15 cellular contexts compared by ENCODE assay signal in the genomic region with DNA sequence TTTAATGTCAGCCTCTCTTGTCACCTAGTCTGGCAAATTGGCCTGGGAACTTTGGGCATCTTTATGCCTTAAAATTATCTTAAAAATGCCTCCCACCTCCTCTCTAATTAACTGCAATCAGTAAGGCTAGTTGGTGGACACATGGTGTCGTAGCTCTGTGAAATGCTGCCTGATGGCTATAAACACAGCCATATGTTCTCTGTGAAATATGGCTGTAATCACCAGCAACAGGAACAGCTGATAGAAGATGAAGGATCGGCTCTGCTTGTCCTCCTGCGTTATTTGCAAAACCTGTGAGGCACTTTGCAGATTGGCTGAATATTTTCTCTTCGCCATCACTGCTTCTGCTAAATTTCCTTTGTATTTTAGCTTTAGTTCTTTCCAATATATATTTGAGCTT.
DNase-seq lines count a peak whose midpoint lies in the region; ATAC-seq and TF ChIP-seq lines count a peak whose summit lies in the region.
"Had no signal": no experiment of that assay in that cellular context is flagged by ENCODE, and none has a peak within 500 bp of the region (broad histone marks: within the 10 kb centered on the region; RNA-seq: fewer than 3 reads in every experiment).

No MANE protein-coding gene starts in this region.

- H4K20me1 ChIP-seq in smooth muscle cell (ENCODE audit: low read depth) = no peaks in the 10 kb centered on the region

- no peaks in the 10 kb centered on the region for H3K4me1 ChIP-seq in smooth muscle cell (ENCODE audit: low read depth)
- H3K4me1 ChIP-seq: SJSA1 had no signal

- H3K27me3 ChIP-seq in smooth muscle cell (ENCODE audit: low read depth) = no peaks in the 10 kb centered on the region
- H3K27me3 ChIP-seq: BE2C, SJSA1 had no signal

- peaks cover 6% of the 10 kb centered on the region for H3F3A ChIP-seq in smooth muscle cell (ENCODE audit: low read depth)

- TF ChIP-seq CTCF in smooth muscle cell (IDR thresholded peaks at IDR 0.05; ENCODE audit: borderline replicate concordance, insufficient read depth, poor library complexity, severe bottlenecking) = no peak

- no peaks in the 10 kb centered on the region for H3K79me2 ChIP-seq in smooth muscle cell (ENCODE audit: low read depth)

- H3K9ac ChIP-seq in smooth muscle cell (ENCODE audit: low read depth) = peak overlapping the region; percentile 51

- no peak overlapping the region for H3K4me3 ChIP-seq in smooth muscle cell
- H3K4me3 ChIP-seq: SJSA1 had no signal

- H3K4me2 ChIP-seq in smooth muscle cell = peak overlapping the region; percentile 58

- ATAC-seq in GM19035 (IDR thresholded peaks at IDR 0.05; ENCODE audit: unreplicated experiment) = no peak
- ATAC-seq: Right ventricle myocardium inferior had no signal

- H3K36me3 ChIP-seq in smooth muscle cell (ENCODE audit: low read depth) = no peaks in the 10 kb centered on the region
- H3K36me3 ChIP-seq: BE2C, SJSA1 had no signal

- H3K9me3 ChIP-seq in smooth muscle cell (replicated peaks; ENCODE audit: low read depth) = no peaks in the 10 kb centered on the region
- H3K9me3 ChIP-seq: BE2C, SJSA1 had no signal

- H2AFZ ChIP-seq in smooth muscle cell (ENCODE audit: low read depth) = peak overlapping the region; percentile 49

- 47% methylated on average over 4 of the region's 4 CpGs for WGBS in smooth muscle cell (ENCODE audit: low lambda C conversion rate)

- peak overlapping the region; percentile 91 for H3K27ac ChIP-seq in smooth muscle cell (ENCODE audit: low read depth)
- H3K27ac ChIP-seq: SJSA1 had no signal

- peak; percentile 88 for DNase-seq in NCI-H1694 treated with DMSO at 0.1 percent for 48 hours (lab: John Stamatoyannopoulos, UW)
- DNase-seq in NCI-H82 treated with DMSO at 0.1 percent for 48 hours (lab: John Stamatoyannopoulos, UW; ENCODE audit: unreplicated experiment) = peak; percentile 64
- peak; percentile 2 for DNase-seq in cerebellum (ENCODE audit: low spot score)
- DNase-seq in smooth muscle cell (lab: John Stamatoyannopoulos, UW; ENCODE audit: unreplicated experiment) = no peak
- DNase-seq in NCI-H187 treated with DMSO at 0.1 percent for 48 hours (lab: John Stamatoyannopoulos, UW) = no peak
- no peak for DNase-seq in hippocampal formation (lab: John Stamatoyannopoulos, UW)
- DNase-seq: BE2C, GOT3, IMR-90, NCI-H1105 treated with DMSO at 0.1 percent for 48 hours, NCI-H510A, OCI-M1 had no signal

Comparison
In these comparisons a context has a peak if more than half of its experiments do, and no peak if none do; other contexts are left out.
1. DNase-seq: peak in NCI-H1694 treated with DMSO at 0.1 percent for 48 hours (single experiment), NCI-H82 treated with DMSO at 0.1 percent for 48 hours (single experiment) and cerebellum (single experiment); none in smooth muscle cell (single experiment), NCI-H187 treated with DMSO at 0.1 percent for 48 hours (single experiment) and hippocampal formation (0 of 2).